Comparison of ENCODE assay signal across 19 cellular contexts in the genomic region with DNA sequence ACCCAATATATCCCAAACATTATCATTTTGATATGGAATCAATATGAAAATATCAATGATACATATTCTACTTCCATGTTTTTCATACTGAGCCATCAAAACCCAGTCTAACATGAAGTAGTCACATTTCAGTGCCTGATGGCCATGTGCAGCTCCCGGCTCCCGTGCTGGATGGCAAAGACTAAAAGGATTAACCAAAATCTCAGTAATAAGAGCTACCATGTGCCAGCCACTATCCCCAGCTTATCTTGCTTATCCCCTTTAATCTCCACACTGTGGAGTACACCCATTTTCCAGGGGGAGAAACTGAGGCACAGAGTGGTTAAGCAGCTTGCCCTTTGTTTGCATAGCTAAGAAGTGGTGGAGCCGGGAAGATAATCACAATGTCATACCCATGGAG. TPM values are rescaled to one million over a fixed set of nuclear protein-coding genes. Genes with fewer than 3 reads are reported as not detected.
DNase-seq lines count a peak whose midpoint lies in the region; ATAC-seq and TF ChIP-seq lines count a peak whose summit lies in the region.
"Had no signal": no experiment of that assay in that cellular context is flagged by ENCODE, and none has a peak within 500 bp of the region (broad histone marks: within the 10 kb centered on the region; RNA-seq: fewer than 3 reads in every experiment).

No MANE protein-coding gene starts in this region.

- WGBS in thyroid gland, 2 donors: 82 to 83% methylated on average over 3 of the region's 3 CpGs

- POLR2A ChIA-PET in HEK293T (lab: Yijun Ruan, JAX): interaction anchor here (1.5 kb wide), 1 partner anchor 10 kb away, joined by 5 read pairs; a partner anchor contains a TSS

- H3K36me3 ChIP-seq in left ventricle myocardium inferior (no peaks in the 10 kb centered on the region), WERI-Rb-1 (no peaks in the 10 kb centered on the region), thyroid gland (no peaks in the 10 kb centered on the region)
- H3K36me3 ChIP-seq: BE2C had no signal

- H3K4me1 ChIP-seq in left ventricle myocardium inferior (peaks cover 71% of the 10 kb centered on the region), thyroid gland (peaks cover 0 to 8% of the 10 kb centered on the region in 2 donors)
- H3K4me1 ChIP-seq: BE2C had no signal

- no peak for TF ChIP-seq POLR2A in thyroid gland (IDR thresholded peaks at IDR 0.05)

- H3K9me3 ChIP-seq in left ventricle myocardium inferior (replicated peaks) (no peaks in the 10 kb centered on the region), WERI-Rb-1 (ENCODE audit: severe bottlenecking) (peaks cover 4% of the 10 kb centered on the region), thyroid gland (no peaks in the 10 kb centered on the region)
- H3K9me3 ChIP-seq: BE2C had no signal

- DNase-seq in left ventricle myocardium inferior: no peak
- no peak for DNase-seq in left cardiac atrium
- peak; percentile 46 to 70 for DNase-seq in NCI-H524 (lab: John Stamatoyannopoulos, UW)
- peak; percentile 78 for DNase-seq in WERI-Rb-1
- no peak for DNase-seq in HEK293T (ENCODE audit: extremely low spot score)
- DNase-seq in thyroid gland: no peak
- DNase-seq: ACHN; BE2C; C1 segment of cervical spinal cord; CD4-positive, CD25-positive, alpha-beta regulatory T cell; CD8-positive, alpha-beta memory T cell; COR-L47; DMS153; DMS79; GDM1; H9 had no signal

- ATAC-seq in left cardiac atrium (no peak), HG02759 (IDR thresholded peaks at IDR 0.05; ENCODE audit: unreplicated experiment) (no peak)

- H3K27me3 ChIP-seq in left ventricle myocardium inferior (ENCODE audit: low read depth): no peaks in the 10 kb centered on the region
- no peaks in the 10 kb centered on the region for H3K27me3 ChIP-seq in WERI-Rb-1 (ENCODE audit: insufficient read depth, low read depth, severe bottlenecking)
- H3K27me3 ChIP-seq in thyroid gland: no peaks in the 10 kb centered on the region
- H3K27me3 ChIP-seq: BE2C had no signal

- H3K27ac ChIP-seq in left ventricle myocardium inferior (replicated peaks) (peak overlapping the region; percentile 72), WERI-Rb-1 (no peak overlapping the region), thyroid gland (no peak overlapping the region)

- no peak for TF ChIP-seq CTCF in left ventricle myocardium inferior (IDR thresholded peaks at IDR 0.05; ENCODE audit: borderline replicate concordance)
- TF ChIP-seq CTCF in WERI-Rb-1 (IDR thresholded peaks at IDR 0.05; ENCODE audit: low read depth, low read length): no peak
- TF ChIP-seq CTCF in thyroid gland (IDR thresholded peaks at IDR 0.05): no peak

- CTCF ChIA-PET in HEK293T (lab: Yijun Ruan, JAX): interaction anchor here (4.9 kb wide), 1 partner anchor 10 kb away, joined by 25 read pairs; a partner anchor contains a TSS

- intact Hi-C loops in left ventricle myocardium inferior (cut with micrococcal nuclease): no loop called here
- intact Hi-C loops in left cardiac atrium (cut with DNase I): no loop called here
- intact Hi-C loops in thyroid gland (cut with DNase I): loop anchor here (10.0 kb wide), 1 partner anchor 161 kb away; no protein-coding TSS in a partner anchor

- H3K4me3 ChIP-seq in left ventricle myocardium inferior: no peak overlapping the region
- no peak overlapping the region for H3K4me3 ChIP-seq in WERI-Rb-1 (ENCODE audit: low read depth, low read length)
- no peak overlapping the region for H3K4me3 ChIP-seq in thyroid gland (replicated peaks in 1 of 3)

TF ChIP-seq in HEK293T, 16 proteins besides CTCF, POLR2A, EP300 and RAD21:
- TF ChIP-seq, protein P1, sequence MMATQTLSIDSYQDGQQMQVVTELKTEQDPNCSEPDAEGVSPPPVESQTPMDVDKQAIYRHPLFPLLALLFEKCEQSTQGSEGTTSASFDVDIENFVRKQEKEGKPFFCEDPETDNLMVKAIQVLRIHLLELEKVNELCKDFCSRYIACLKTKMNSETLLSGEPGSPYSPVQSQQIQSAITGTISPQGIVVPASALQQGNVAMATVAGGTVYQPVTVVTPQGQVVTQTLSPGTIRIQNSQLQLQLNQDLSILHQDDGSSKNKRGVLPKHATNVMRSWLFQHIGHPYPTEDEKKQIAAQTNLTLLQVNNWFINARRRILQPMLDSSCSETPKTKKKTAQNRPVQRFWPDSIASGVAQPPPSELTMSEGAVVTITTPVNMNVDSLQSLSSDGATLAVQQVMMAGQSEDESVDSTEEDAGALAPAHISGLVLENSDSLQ (IDR thresholded peaks at IDR 0.05): no peak
- TF ChIP-seq L3MBTL2 (conservative IDR thresholded peaks at IDR 0.05): no peak
- TF ChIP-seq SUZ12 (IDR thresholded peaks at IDR 0.05): no peak
- TF ChIP-seq CTBP1 (IDR thresholded peaks at IDR 0.05; ENCODE audit: borderline replicate concordance): no peak
- TF ChIP-seq SP1 (IDR thresholded peaks at IDR 0.05): no peak
- no peak for TF ChIP-seq TARDBP (IDR thresholded peaks at IDR 0.05)
- TF ChIP-seq ARNT (IDR thresholded peaks at IDR 0.05): no peak
- no peak for TF ChIP-seq ZNF384 (IDR thresholded peaks at IDR 0.05)
- TF ChIP-seq NFRKB (IDR thresholded peaks at IDR 0.05): no peak
- no peak for TF ChIP-seq FOXK2 (IDR thresholded peaks at IDR 0.05)
- no peak for TF ChIP-seq HDGF (IDR thresholded peaks at IDR 0.05; ENCODE audit: borderline replicate concordance)
- TF ChIP-seq BHLHE40 (IDR thresholded peaks at IDR 0.05; ENCODE audit: borderline replicate concordance): no peak
- no peak for TF ChIP-seq FOXM1 (IDR thresholded peaks at IDR 0.05; ENCODE audit: borderline replicate concordance)
- no peak for TF ChIP-seq FOXA1 (IDR thresholded peaks at IDR 0.05)
- no peak for TF ChIP-seq LEF1 (IDR thresholded peaks at IDR 0.05; ENCODE audit: borderline replicate concordance)
- no peak for TF ChIP-seq ELF4 (IDR thresholded peaks at IDR 0.05)
TF ChIP-seq in HEK293T: peak in this region for 0.

RNA-seq across cellular contexts. Expression of a gene that starts 9.2 kb away (rescaled TPM):
- total RNA-seq in left ventricle myocardium inferior (12.6 TPM), left cardiac atrium (10 to 100 TPM; 14.5 to 15.0 TPM), thyroid gland (10 to 100 TPM in 1 of 4 donors, 1 to 10 TPM in 3; 1.5 to 22.5 (median 2.2) TPM)
- total RNA-seq: CD4-positive, CD25-positive, alpha-beta regulatory T cell; CD8-positive, alpha-beta memory T cell; H1; H9; HT-29 had no signal

RNA-seq across cellular contexts. Expression of a gene that starts 23.2 kb away (rescaled TPM):
- 35.2 TPM for total RNA-seq in left ventricle myocardium inferior
- 10 to 100 TPM; 30.7 to 74.2 TPM for total RNA-seq in left cardiac atrium
- 10 to 100 TPM in 3 of 4 donors, 1 to 10 TPM in 1; 7.1 to 20.5 (median 15.4) TPM for total RNA-seq in thyroid gland
- total RNA-seq: CD4-positive, CD25-positive, alpha-beta regulatory T cell had no signal

RNA-seq across cellular contexts. Expression of a gene that starts 51.2 kb away (rescaled TPM):
- total RNA-seq in left ventricle myocardium inferior (12.1 TPM), left cardiac atrium (10 to 100 TPM; 10.7 to 15.9 TPM), thyroid gland (10 to 100 TPM in 1 of 4 donors, 1 to 10 TPM in 3; 6.5 to 30.8 (median 9.0) TPM)

Comparison
In these comparisons a context has a peak if more than half of its experiments do, and no peak if none do; other contexts are left out.
1. DNase-seq: peak in NCI-H524 (2 of 2) and WERI-Rb-1 (single experiment); none in left ventricle myocardium inferior (single experiment), left cardiac atrium (single experiment), HEK293T (single experiment) and thyroid gland (0 of 2).